In the genomic region with DNA sequence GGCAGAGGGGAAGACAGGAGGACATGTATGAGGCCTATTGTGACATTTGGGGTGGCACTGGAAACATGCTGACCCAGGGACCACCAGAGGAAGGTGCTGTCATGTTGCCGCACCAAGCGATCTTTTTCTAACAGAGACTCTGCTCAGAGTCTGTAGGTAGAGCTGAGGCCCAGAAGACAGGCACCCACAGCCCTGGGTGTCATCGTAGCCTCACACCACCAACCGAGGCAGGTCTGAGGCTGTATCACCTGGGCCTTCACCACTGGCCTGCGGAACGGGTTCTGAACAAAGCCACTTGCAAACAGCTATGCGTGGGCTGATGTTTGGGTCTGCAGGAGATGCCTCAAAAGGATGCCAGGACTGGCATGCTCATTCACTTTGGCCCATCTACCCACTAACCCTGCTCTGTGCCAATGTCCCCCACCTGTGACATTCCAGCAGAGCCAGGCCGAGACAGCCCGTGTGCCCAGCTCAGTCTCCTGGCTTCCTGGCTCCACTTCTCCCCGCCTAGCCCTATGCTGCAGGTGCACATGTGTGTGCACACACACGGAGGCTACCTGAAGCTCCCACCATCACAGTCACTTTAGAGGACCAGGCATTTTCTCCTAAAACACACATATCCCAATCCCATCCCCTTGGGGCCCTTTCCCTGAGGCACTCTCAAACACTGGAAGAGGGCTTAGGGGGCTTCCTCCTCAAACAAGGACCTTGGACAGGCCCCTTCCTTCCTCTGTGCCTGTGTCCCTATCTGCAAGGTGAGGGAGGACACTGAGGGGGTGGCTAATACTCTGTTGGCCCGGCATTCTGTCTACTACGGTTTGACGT, we compare ENCODE assay signal across 2 cellular contexts.
TF ChIP-seq lines count a peak whose summit lies in the region.

No MANE protein-coding gene starts in this region.

TF ChIP-seq in SK-N-SH, 30 proteins besides CTCF, POLR2A, EP300 and RAD21 (continued from another document):
- TF ChIP-seq, protein P1, sequence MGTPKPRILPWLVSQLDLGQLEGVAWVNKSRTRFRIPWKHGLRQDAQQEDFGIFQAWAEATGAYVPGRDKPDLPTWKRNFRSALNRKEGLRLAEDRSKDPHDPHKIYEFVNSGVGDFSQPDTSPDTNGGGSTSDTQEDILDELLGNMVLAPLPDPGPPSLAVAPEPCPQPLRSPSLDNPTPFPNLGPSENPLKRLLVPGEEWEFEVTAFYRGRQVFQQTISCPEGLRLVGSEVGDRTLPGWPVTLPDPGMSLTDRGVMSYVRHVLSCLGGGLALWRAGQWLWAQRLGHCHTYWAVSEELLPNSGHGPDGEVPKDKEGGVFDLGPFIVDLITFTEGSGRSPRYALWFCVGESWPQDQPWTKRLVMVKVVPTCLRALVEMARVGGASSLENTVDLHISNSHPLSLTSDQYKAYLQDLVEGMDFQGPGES (IDR thresholded peaks at IDR 0.05; ENCODE audit: low read depth, low read length), result no peak
- TF ChIP-seq TAF1 (IDR thresholded peaks at IDR 0.05; ENCODE audit: borderline replicate concordance, low read depth, low read length) (no peak), TCF12 (IDR thresholded peaks at IDR 0.05) (no peak), MEF2A (IDR thresholded peaks at IDR 0.05; ENCODE audit: borderline replicate concordance, low read depth) (no peak), GATA2 (CRISPR knock-in tag; IDR thresholded peaks at IDR 0.05) (no peak), POLR2AphosphoS5 (IDR thresholded peaks at IDR 0.05; ENCODE audit: low read depth, low read length) (no peak), USF2 (IDR thresholded peaks at IDR 0.05; ENCODE audit: borderline replicate concordance, low read depth, low read length) (no peak)
TF ChIP-seq in SK-N-SH: peak in this region for 0.

TF ChIP-seq in SK-N-SH treated with all-trans-retinoic acid at 6 μM for 48 hours, 23 proteins besides CTCF, POLR2A, EP300 and RAD21 (continued from another document):
- TF ChIP-seq, protein P2, sequence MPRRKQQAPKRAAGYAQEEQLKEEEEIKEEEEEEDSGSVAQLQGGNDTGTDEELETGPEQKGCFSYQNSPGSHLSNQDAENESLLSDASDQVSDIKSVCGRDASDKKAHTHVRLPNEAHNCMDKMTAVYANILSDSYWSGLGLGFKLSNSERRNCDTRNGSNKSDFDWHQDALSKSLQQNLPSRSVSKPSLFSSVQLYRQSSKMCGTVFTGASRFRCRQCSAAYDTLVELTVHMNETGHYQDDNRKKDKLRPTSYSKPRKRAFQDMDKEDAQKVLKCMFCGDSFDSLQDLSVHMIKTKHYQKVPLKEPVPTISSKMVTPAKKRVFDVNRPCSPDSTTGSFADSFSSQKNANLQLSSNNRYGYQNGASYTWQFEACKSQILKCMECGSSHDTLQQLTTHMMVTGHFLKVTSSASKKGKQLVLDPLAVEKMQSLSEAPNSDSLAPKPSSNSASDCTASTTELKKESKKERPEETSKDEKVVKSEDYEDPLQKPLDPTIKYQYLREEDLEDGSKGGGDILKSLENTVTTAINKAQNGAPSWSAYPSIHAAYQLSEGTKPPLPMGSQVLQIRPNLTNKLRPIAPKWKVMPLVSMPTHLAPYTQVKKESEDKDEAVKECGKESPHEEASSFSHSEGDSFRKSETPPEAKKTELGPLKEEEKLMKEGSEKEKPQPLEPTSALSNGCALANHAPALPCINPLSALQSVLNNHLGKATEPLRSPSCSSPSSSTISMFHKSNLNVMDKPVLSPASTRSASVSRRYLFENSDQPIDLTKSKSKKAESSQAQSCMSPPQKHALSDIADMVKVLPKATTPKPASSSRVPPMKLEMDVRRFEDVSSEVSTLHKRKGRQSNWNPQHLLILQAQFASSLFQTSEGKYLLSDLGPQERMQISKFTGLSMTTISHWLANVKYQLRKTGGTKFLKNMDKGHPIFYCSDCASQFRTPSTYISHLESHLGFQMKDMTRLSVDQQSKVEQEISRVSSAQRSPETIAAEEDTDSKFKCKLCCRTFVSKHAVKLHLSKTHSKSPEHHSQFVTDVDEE (CRISPR knock-in tag; IDR thresholded peaks at IDR 0.05), result no peak
- TF ChIP-seq PPARA (CRISPR knock-in tag; IDR thresholded peaks at IDR 0.05; ENCODE audit: borderline replicate concordance), result no peak
